ENCODE assay signal across 16 cellular contexts in the genomic region with DNA sequence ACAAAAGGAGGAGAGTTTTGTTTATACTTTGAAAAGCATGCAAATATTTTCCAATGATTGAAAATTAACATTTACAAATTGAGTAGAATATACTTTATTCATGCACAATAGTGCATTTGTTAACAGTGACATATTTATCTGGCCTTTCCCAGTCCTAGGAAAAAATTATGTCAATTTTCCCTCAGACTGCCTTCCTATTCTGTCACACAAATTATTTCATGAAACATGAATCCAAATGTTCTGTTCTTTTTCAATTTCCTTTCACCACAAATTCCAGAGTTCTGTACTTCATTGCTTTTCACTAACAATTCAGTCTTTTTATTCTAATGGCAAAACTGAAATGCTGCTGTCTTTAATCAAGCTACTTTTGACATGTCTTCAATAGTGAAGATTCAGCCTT.
DNase-seq lines count a peak whose midpoint lies in the region; ATAC-seq, FAIRE-seq and TF ChIP-seq lines count a peak whose summit lies in the region.
"Had no signal": no experiment of that assay in that cellular context is flagged by ENCODE, and none has a peak within 500 bp of the region (broad histone marks: within the 10 kb centered on the region; RNA-seq: fewer than 3 reads in every experiment).

No MANE protein-coding gene starts in this region.

- in situ Hi-C loops in GM13977 (cut with MboI; ENCODE audit: low pct_unique_long_range_greater_than_20kb, low sequenced_read_pairs, unreplicated experiment), result no loop called here

- H3K9me3 ChIP-seq in breast epithelium (no peaks in the 10 kb centered on the region), SK-N-SH (0 out of 2 replicates have a peak, but pooled peaks cover 4% of the 10 kb centered on the region)

- H3F3A ChIP-seq in SK-N-SH (replicated peaks; ENCODE audit: insufficient read depth), result peaks cover 6% of the 10 kb centered on the region

- DNase-seq in MCF 10A (ENCODE audit: unreplicated experiment) (no peak), breast epithelium (ENCODE audit: low spot score in 2 of 2) (no peak), SK-N-SH (no peak), foreskin melanocyte (peak; percentile 78), GM13977 (ENCODE audit: low spot score) (no peak)
- DNase-seq: ACHN; CD4-positive, CD25-positive, alpha-beta regulatory T cell; DMS79; GOT3; H9 had no signal

- peaks cover 31% of the 10 kb centered on the region for H3K4me1 Mint-ChIP-seq in MCF 10A (ENCODE audit: insufficient read depth, unreplicated experiment)
- H3K4me1 Mint-ChIP-seq: CD4-positive, CD25-positive, alpha-beta regulatory T cell; H9 had no signal

- FAIRE-seq in A204.1 (lab: Jason Lieb, UNC), result peak; percentile 92
- FAIRE-seq: GM12878 had no signal

- no peak for TF ChIP-seq POLR2A in breast epithelium (IDR thresholded peaks at IDR 0.05)

- TF ChIP-seq EP300 in SK-N-SH (IDR thresholded peaks at IDR 0.05; ENCODE audit: borderline replicate concordance in 1 of 2, low read depth in 1 of 2, low read length in 1 of 2), result peak; percentile 7 to 61; a peak in 1 of 4 replicates

- H3K27me3 ChIP-seq in breast epithelium, result no peaks in the 10 kb centered on the region
- H3K27me3 ChIP-seq in SK-N-SH (ENCODE audit: insufficient read depth), result no peaks in the 10 kb centered on the region
- H3K27me3 ChIP-seq: BLaER1 treated with 17β-estradiol and CSF1 and Interleukin-3, amounts not matched to agents 10 nM and 100 nM had no signal

- CTCF ChIA-PET in MCF 10A (lab: Yijun Ruan, JAX), result interaction anchor here (0.9 kb wide), 1 partner anchor 98 kb away, joined by 3 read pairs; no protein-coding TSS in a partner anchor
- CTCF ChIA-PET in SK-N-SH (lab: Yijun Ruan, JAX), result interaction anchor here (0.9 to 1.5 kb wide), 2 partner anchors 47 to 68 kb away, joined by 3 read pairs; no protein-coding TSS in a partner anchor

- H3K4me1 ChIP-seq in breast epithelium, result peaks cover 0 to 10% of the 10 kb centered on the region in 2 donors
- peaks cover 10 to 21% of the 10 kb centered on the region in 2 experiments; a peak in 3 of 4 replicates for H3K4me1 ChIP-seq in SK-N-SH (ENCODE audit: control insufficient read depth in 1 of 2, insufficient read depth in 2 of 2, low read depth in 1 of 2, low read length in 1 of 2)

- peak overlapping the region; percentile 9 for H3K27ac Mint-ChIP-seq in MCF 10A (ENCODE audit: low read depth, unreplicated experiment)
- H3K27ac Mint-ChIP-seq: CD4-positive, CD25-positive, alpha-beta regulatory T cell; H9 had no signal

- H3K27ac ChIP-seq in breast epithelium, result no peak overlapping the region
- peak overlapping the region in 1 of 2 experiments; percentile 25; a peak in 1 of 4 replicates for H3K27ac ChIP-seq in SK-N-SH (ENCODE audit: low read depth in 2 of 2, low read length in 1 of 2)
- H3K27ac ChIP-seq: 22Rv1; BLaER1 treated with 17β-estradiol and CSF1 and Interleukin-3, amounts not matched to agents 10 nM and 100 nM had no signal

- TF ChIP-seq RAD21 in SK-N-SH (IDR thresholded peaks at IDR 0.05; ENCODE audit: low read length), result no peak

- no peaks in the 10 kb centered on the region for H3K9me3 Mint-ChIP-seq in MCF 10A (ENCODE audit: unreplicated experiment)

- H3K36me3 ChIP-seq in breast epithelium (no peaks in the 10 kb centered on the region), SK-N-SH (replicated peaks in 1 of 2; ENCODE audit: control insufficient read depth in 1 of 2, insufficient read depth in 2 of 2, low read length in 1 of 2) (peaks cover 0 to 12% of the 10 kb centered on the region in 2 experiments)

- H3K9ac ChIP-seq in SK-N-SH, result no peak overlapping the region
- H3K9ac ChIP-seq: BLaER1 treated with 17β-estradiol and CSF1 and Interleukin-3, amounts not matched to agents 10 nM and 100 nM had no signal

- H3K4me3 Mint-ChIP-seq in MCF 10A (ENCODE audit: unreplicated experiment), result no peak overlapping the region
- H3K4me3 Mint-ChIP-seq: CD4-positive, CD25-positive, alpha-beta regulatory T cell; H9 had no signal

- no peaks in the 10 kb centered on the region for H3K36me3 Mint-ChIP-seq in MCF 10A (ENCODE audit: insufficient read depth, unreplicated experiment)
- H3K36me3 Mint-ChIP-seq: CD4-positive, CD25-positive, alpha-beta regulatory T cell had no signal

- no peak overlapping the region for H2AFZ ChIP-seq in SK-N-SH (ENCODE audit: low read depth)

- TF ChIP-seq CTCF in MCF 10A (IDR thresholded peaks at IDR 0.05; ENCODE audit: unreplicated experiment) (no peak), breast epithelium (IDR thresholded peaks at IDR 0.05) (no peak), SK-N-SH (IDR thresholded peaks at IDR 0.05) (no peak), GM13977 (IDR thresholded peaks at IDR 0.05; ENCODE audit: extremely low read depth, insufficient read depth, missing control alignments) (no peak)

- H3K4me3 ChIP-seq in breast epithelium, result no peak overlapping the region
- no peak overlapping the region for H3K4me3 ChIP-seq in SK-N-SH (ENCODE audit: low read depth in 2 of 2, low read length in 1 of 2)
- H3K4me3 ChIP-seq: BLaER1 treated with 17β-estradiol and CSF1 and Interleukin-3, amounts not matched to agents 10 nM and 100 nM; GM12878 had no signal

- intact Hi-C loops in MCF 10A (cut with micrococcal nuclease), result no loop called here
- intact Hi-C loops in breast epithelium (cut with DNase I; ENCODE audit: low total_unique reads), result no loop called here

- POLR2A ChIA-PET in MCF 10A (lab: Yijun Ruan, JAX), result interaction anchor here (0.7 to 1.6 kb wide), 3 partner anchors 12 to 211 kb away, joined by 4 to 9 read pairs (median 5); no protein-coding TSS in a partner anchor
- POLR2A ChIA-PET in SK-N-SH (lab: Yijun Ruan, JAX), result no interaction called here

- H3K9me2 ChIP-seq in SK-N-SH, result no peaks in the 10 kb centered on the region

- H4K20me1 ChIP-seq in SK-N-SH (ENCODE audit: insufficient read depth), result no peaks in the 10 kb centered on the region
- H4K20me1 ChIP-seq: BLaER1 treated with 17β-estradiol and CSF1 and Interleukin-3, amounts not matched to agents 10 nM and 100 nM had no signal

- H3K27me3 Mint-ChIP-seq in MCF 10A (ENCODE audit: insufficient read depth, unreplicated experiment), result no peaks in the 10 kb centered on the region
- H3K27me3 Mint-ChIP-seq: CD4-positive, CD25-positive, alpha-beta regulatory T cell had no signal

- H3K79me2 ChIP-seq in SK-N-SH (ENCODE audit: insufficient read depth), result no peaks in the 10 kb centered on the region; the same call in none of the 2 replicates

- BruUV-seq in MCF 10A (replicated peaks; lab: Mats Ljungman, UMichigan), result no TSS peak

- no peak for ATAC-seq in HG02571 (IDR thresholded peaks at IDR 0.05; ENCODE audit: unreplicated experiment)
- ATAC-seq in GM19397 (IDR thresholded peaks at IDR 0.05; ENCODE audit: unreplicated experiment), result no peak
- ATAC-seq: GM12878 had no signal

- H3K4me2 ChIP-seq in SK-N-SH, result no peak overlapping the region

TF ChIP-seq in SK-N-SH, 30 proteins besides CTCF, POLR2A, EP300 and RAD21 (continues in another document):
- TF ChIP-seq, protein P1, sequence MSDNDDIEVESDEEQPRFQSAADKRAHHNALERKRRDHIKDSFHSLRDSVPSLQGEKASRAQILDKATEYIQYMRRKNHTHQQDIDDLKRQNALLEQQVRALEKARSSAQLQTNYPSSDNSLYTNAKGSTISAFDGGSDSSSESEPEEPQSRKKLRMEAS (IDR thresholded peaks at IDR 0.05; ENCODE audit: low read depth), result no peak
- TF ChIP-seq, protein P2, sequence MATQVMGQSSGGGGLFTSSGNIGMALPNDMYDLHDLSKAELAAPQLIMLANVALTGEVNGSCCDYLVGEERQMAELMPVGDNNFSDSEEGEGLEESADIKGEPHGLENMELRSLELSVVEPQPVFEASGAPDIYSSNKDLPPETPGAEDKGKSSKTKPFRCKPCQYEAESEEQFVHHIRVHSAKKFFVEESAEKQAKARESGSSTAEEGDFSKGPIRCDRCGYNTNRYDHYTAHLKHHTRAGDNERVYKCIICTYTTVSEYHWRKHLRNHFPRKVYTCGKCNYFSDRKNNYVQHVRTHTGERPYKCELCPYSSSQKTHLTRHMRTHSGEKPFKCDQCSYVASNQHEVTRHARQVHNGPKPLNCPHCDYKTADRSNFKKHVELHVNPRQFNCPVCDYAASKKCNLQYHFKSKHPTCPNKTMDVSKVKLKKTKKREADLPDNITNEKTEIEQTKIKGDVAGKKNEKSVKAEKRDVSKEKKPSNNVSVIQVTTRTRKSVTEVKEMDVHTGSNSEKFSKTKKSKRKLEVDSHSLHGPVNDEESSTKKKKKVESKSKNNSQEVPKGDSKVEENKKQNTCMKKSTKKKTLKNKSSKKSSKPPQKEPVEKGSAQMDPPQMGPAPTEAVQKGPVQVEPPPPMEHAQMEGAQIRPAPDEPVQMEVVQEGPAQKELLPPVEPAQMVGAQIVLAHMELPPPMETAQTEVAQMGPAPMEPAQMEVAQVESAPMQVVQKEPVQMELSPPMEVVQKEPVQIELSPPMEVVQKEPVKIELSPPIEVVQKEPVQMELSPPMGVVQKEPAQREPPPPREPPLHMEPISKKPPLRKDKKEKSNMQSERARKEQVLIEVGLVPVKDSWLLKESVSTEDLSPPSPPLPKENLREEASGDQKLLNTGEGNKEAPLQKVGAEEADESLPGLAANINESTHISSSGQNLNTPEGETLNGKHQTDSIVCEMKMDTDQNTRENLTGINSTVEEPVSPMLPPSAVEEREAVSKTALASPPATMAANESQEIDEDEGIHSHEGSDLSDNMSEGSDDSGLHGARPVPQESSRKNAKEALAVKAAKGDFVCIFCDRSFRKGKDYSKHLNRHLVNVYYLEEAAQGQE (IDR thresholded peaks at IDR 0.05; ENCODE audit: low read depth, low read length), result no peak
- TF ChIP-seq EZH2phosphoT487 (IDR thresholded peaks at IDR 0.05; ENCODE audit: borderline replicate concordance, low read depth) (no peak), POLR2AphosphoS5 (IDR thresholded peaks at IDR 0.05; ENCODE audit: low read depth, low read length) (no peak), ELF1 (IDR thresholded peaks at IDR 0.05) (no peak), TCF12 (IDR thresholded peaks at IDR 0.05) (peak; percentile 87), NRF1 (IDR thresholded peaks at IDR 0.05; ENCODE audit: low read depth, low read length) (no peak), JUND (IDR thresholded peaks at IDR 0.05) (peak; percentile 30; the same call in 1 of the 2 replicates)
- TF ChIP-seq, protein P3, sequence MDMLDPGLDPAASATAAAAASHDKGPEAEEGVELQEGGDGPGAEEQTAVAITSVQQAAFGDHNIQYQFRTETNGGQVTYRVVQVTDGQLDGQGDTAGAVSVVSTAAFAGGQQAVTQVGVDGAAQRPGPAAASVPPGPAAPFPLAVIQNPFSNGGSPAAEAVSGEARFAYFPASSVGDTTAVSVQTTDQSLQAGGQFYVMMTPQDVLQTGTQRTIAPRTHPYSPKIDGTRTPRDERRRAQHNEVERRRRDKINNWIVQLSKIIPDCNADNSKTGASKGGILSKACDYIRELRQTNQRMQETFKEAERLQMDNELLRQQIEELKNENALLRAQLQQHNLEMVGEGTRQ (IDR thresholded peaks at IDR 0.05; ENCODE audit: borderline replicate concordance, low read depth, low read length), result no peak
